Comparison of ENCODE assay signal across 30 cellular contexts in genomic region chr7:104790440-104790839, GRCh38.
"Had no signal": no experiment of that assay in that cellular context is flagged by ENCODE, and none has a peak within 500 bp of the region (broad histone marks: within the 10 kb centered on the region; RNA-seq: fewer than 3 reads in every experiment).

No MANE protein-coding gene starts in this region.

- H3K27ac Mint-ChIP-seq: activated CD4-positive, alpha-beta memory T cell treated with anti-CD3 and anti-CD28 coated beads for 36 hours; activated CD4-positive, alpha-beta T cell treated with anti-CD3 and anti-CD28 coated beads, Interleukin-2, amount 10 ng/mL, durations not matched to agents 24 days and 14 days; activated naive CD4-positive, alpha-beta T cell treated with anti-CD3 and anti-CD28 coated beads for 36 hours; activated naive CD8-positive, alpha-beta T cell treated with anti-CD3 and anti-CD28 coated beads for 36 hours; activated T-helper 1 cell treated with anti-CD3 and anti-CD28 coated beads, Interleukin-12 subunit alpha, Interleukin-12 subunit beta, Interleukin-2, Interleukin-4 antibody, amounts not matched to agents 30 ng/mL and 10 ng/mL and 1 ng/mL, durations not matched to agents 14 hours and 24 hours and 36 hours; immature natural killer cell; memory B cell; naive thymus-derived CD8-positive, alpha-beta T cell; stimulated activated naive B cell treated with anti-CD40 and anti-IgM and Interleukin-4, amounts not matched to agents 10 μg/mL and 1 μg/mL and 100 μg/mL, for 72 hours; T-helper 17 cell had no signal

- H3K9me3 Mint-ChIP-seq: activated CD4-positive, alpha-beta memory T cell treated with anti-CD3 and anti-CD28 coated beads for 36 hours; activated CD4-positive, alpha-beta T cell treated with anti-CD3 and anti-CD28 coated beads, Interleukin-2, amount 10 ng/mL, durations not matched to agents 24 days and 14 days; activated naive CD4-positive, alpha-beta T cell treated with anti-CD3 and anti-CD28 coated beads for 36 hours; activated naive CD8-positive, alpha-beta T cell treated with anti-CD3 and anti-CD28 coated beads for 36 hours; activated T-helper 1 cell treated with anti-CD3 and anti-CD28 coated beads, Interleukin-12 subunit alpha, Interleukin-12 subunit beta, Interleukin-2, Interleukin-4 antibody, amounts not matched to agents 30 ng/mL and 10 ng/mL and 1 ng/mL, durations not matched to agents 14 hours and 24 hours and 36 hours; central memory CD8-positive, alpha-beta T cell; neural crest cell; stimulated activated naive B cell treated with anti-CD40 and anti-IgM and Interleukin-4, amounts not matched to agents 10 μg/mL and 1 μg/mL and 100 μg/mL, for 72 hours had no signal

- ATAC-seq: heart left ventricle; naive thymus-derived CD8-positive, alpha-beta T cell; stimulated activated naive B cell treated with anti-CD40 and anti-IgM and Interleukin-4, amounts not matched to agents 10 μg/mL and 1 μg/mL and 100 μg/mL, for 72 hours; T-helper 17 cell had no signal

- H3K4me3 ChIP-seq: adrenal gland, heart left ventricle, right atrium auricular region, stomach, tibial artery had no signal

- H3K27ac ChIP-seq: adrenal gland, heart left ventricle, parathyroid adenoma, right atrium auricular region, stomach, tibial artery had no signal

- H3K4me1 Mint-ChIP-seq: activated CD4-positive, alpha-beta T cell treated with anti-CD3 and anti-CD28 coated beads, Interleukin-2, amount 10 ng/mL, durations not matched to agents 24 days and 14 days; activated naive CD8-positive, alpha-beta T cell treated with anti-CD3 and anti-CD28 coated beads for 36 hours; central memory CD8-positive, alpha-beta T cell; immature natural killer cell; memory B cell; naive thymus-derived CD8-positive, alpha-beta T cell; stimulated activated naive B cell treated with anti-CD40 and anti-IgM and Interleukin-4, amounts not matched to agents 10 μg/mL and 1 μg/mL and 100 μg/mL, for 72 hours; T-helper 17 cell had no signal

- DNase-seq: activated CD4-positive, alpha-beta memory T cell treated with anti-CD3 and anti-CD28 coated beads for 36 hours; activated CD4-positive, alpha-beta T cell treated with anti-CD3 and anti-CD28 coated beads, Interleukin-2, amount 10 ng/mL, durations not matched to agents 24 days and 14 days; activated CD4-positive, CD25-positive, alpha-beta regulatory T cell treated with anti-CD3 and anti-CD28 coated beads, Interleukin-2, amount 50 U/mL, for 72 hours; activated CD8-positive, alpha-beta memory T cell treated with anti-CD3 and anti-CD28 coated beads, Interleukin-2, amount 50 U/mL, for 4 hours; activated effector memory CD4-positive, alpha-beta T cell treated with anti-CD3 and anti-CD28 coated beads, Interleukin-2, amount 50 U/mL, for 16 hours; activated naive CD4-positive, alpha-beta T cell treated with anti-CD3 and anti-CD28 coated beads for 36 hours; activated naive CD8-positive, alpha-beta T cell treated with anti-CD3 and anti-CD28 coated beads for 36 hours; activated T-cell treated with anti-CD3 and anti-CD28 coated beads, Interleukin-2, amount 50 U/mL, for 1 hour; adrenal gland; aorta; effector CD8-positive, alpha-beta T cell; heart left ventricle; hypothalamus; immature natural killer cell; kidney; naive thymus-derived CD8-positive, alpha-beta T cell; occipital lobe; stimulated activated CD4-positive, alpha-beta T cell treated with anti-CD3 and anti-CD28 coated beads, Interleukin-15, amount 100 ng/mL, for 24 hours; stimulated activated CD4-positive, alpha-beta T cell treated with anti-CD3 and anti-CD28 coated beads, Interleukin-2, amount 100 ng/mL, for 24 hours; stimulated activated naive B cell treated with anti-CD40 and anti-IgM and Interleukin-4, amounts not matched to agents 10 μg/mL and 1 μg/mL and 100 μg/mL, for 72 hours; stomach; T-helper 17 cell; T1000; tibial artery had no signal

- H3K4me3 Mint-ChIP-seq: activated CD4-positive, alpha-beta memory T cell treated with anti-CD3 and anti-CD28 coated beads for 36 hours; activated CD4-positive, alpha-beta T cell treated with anti-CD3 and anti-CD28 coated beads, Interleukin-2, amount 10 ng/mL, durations not matched to agents 24 days and 14 days; activated naive CD4-positive, alpha-beta T cell treated with anti-CD3 and anti-CD28 coated beads for 36 hours; activated naive CD8-positive, alpha-beta T cell treated with anti-CD3 and anti-CD28 coated beads for 36 hours; activated T-helper 1 cell treated with anti-CD3 and anti-CD28 coated beads, Interleukin-12 subunit alpha, Interleukin-12 subunit beta, Interleukin-2, Interleukin-4 antibody, amounts not matched to agents 30 ng/mL and 10 ng/mL and 1 ng/mL, durations not matched to agents 14 hours and 24 hours and 36 hours; central memory CD8-positive, alpha-beta T cell; immature natural killer cell; memory B cell; naive thymus-derived CD8-positive, alpha-beta T cell; neural crest cell; stimulated activated naive B cell treated with anti-CD40 and anti-IgM and Interleukin-4, amounts not matched to agents 10 μg/mL and 1 μg/mL and 100 μg/mL, for 72 hours; T-helper 17 cell had no signal

- H3K4me1 ChIP-seq: adrenal gland, heart left ventricle, parathyroid adenoma, right atrium auricular region, tibial artery had no signal

- H3K9me3 ChIP-seq: adrenal gland, heart left ventricle, right atrium auricular region, stomach, tibial artery had no signal

- H3K36me3 ChIP-seq: adrenal gland, heart left ventricle, right atrium auricular region, stomach, tibial artery had no signal

- H3K27me3 ChIP-seq: adrenal gland, right atrium auricular region, stomach, tibial artery had no signal

- H3K36me3 Mint-ChIP-seq: activated CD4-positive, alpha-beta memory T cell treated with anti-CD3 and anti-CD28 coated beads for 36 hours; activated naive CD8-positive, alpha-beta T cell treated with anti-CD3 and anti-CD28 coated beads for 36 hours; immature natural killer cell; memory B cell; naive thymus-derived CD8-positive, alpha-beta T cell; stimulated activated naive B cell treated with anti-CD40 and anti-IgM and Interleukin-4, amounts not matched to agents 10 μg/mL and 1 μg/mL and 100 μg/mL, for 72 hours had no signal
